Comparison of ENCODE assay signal across 23 cellular contexts in genomic region chr6:159149641-159150040, GRCh38. TPM values are rescaled to one million over a fixed set of nuclear protein-coding genes. Genes with fewer than 3 reads are reported as not detected.
"Had no signal": no experiment of that assay in that cellular context is flagged by ENCODE, and none has a peak within 500 bp of the region (broad histone marks: within the 10 kb centered on the region; RNA-seq: fewer than 3 reads in every experiment).

No MANE protein-coding gene starts in this region.

- H3K27me3 ChIP-seq: hepatocyte, neural progenitor cell, ovary, testis, tibial nerve had no signal

- H3K36me3 Mint-ChIP-seq: memory B cell; mesothelial cell of epicardium; natural killer cell treated with Interleukin-12 subunit alpha and Interleukin-12 subunit beta and Interleukin-15 and Interleukin-18, amount 100 ng/mL, for 72 hours; neural progenitor cell had no signal

- DNase-seq: cortex of kidney; effector memory CD4-positive, alpha-beta T cell; foreskin melanocyte; head of caudate nucleus; kidney; left cardiac atrium; left ventricle myocardium inferior; lower lobe of right lung; nucleus accumbens; ovary; right cardiac atrium; stimulated activated CD4-positive, alpha-beta T cell treated with anti-CD3 and anti-CD28 coated beads, Interleukin-2, amount 100 ng/mL, for 48 hours; testis had no signal

- ATAC-seq: esophagus mucosa; left cardiac atrium; lower lobe of right lung; natural killer cell treated with Interleukin-12 subunit alpha and Interleukin-12 subunit beta and Interleukin-15 and Interleukin-18, amount 100 ng/mL, for 72 hours; right cardiac atrium had no signal

- H3K4me1 Mint-ChIP-seq: mesothelial cell of epicardium, neural progenitor cell had no signal

- H3K9me3 Mint-ChIP-seq: memory B cell; mesothelial cell of epicardium; natural killer cell treated with Interleukin-12 subunit alpha and Interleukin-12 subunit beta and Interleukin-15 and Interleukin-18, amount 100 ng/mL, for 72 hours; neural progenitor cell had no signal

- H3K4me3 ChIP-seq: hepatocyte, left ventricle myocardium inferior, lower lobe of right lung, neural progenitor cell, ovary, smooth muscle cell, testis, tibial nerve had no signal

- H3K9me3 ChIP-seq: left ventricle myocardium inferior, lower lobe of right lung, ovary, testis, tibial nerve had no signal

- H3K27ac Mint-ChIP-seq: memory B cell; mesothelial cell of epicardium; natural killer cell treated with Interleukin-12 subunit alpha and Interleukin-12 subunit beta and Interleukin-15 and Interleukin-18, amount 100 ng/mL, for 72 hours; neural progenitor cell; stimulated activated naive CD8-positive, alpha-beta T cell treated with anti-CD3 and anti-CD28 coated beads, Interleukin-15, Interleukin-2, amounts not matched to agents 100 ng/mL and 50 ng/mL, for 24 hours had no signal

- H3K4me3 Mint-ChIP-seq: memory B cell; mesothelial cell of epicardium; natural killer cell treated with Interleukin-12 subunit alpha and Interleukin-12 subunit beta and Interleukin-15 and Interleukin-18, amount 100 ng/mL, for 72 hours; neural progenitor cell; stimulated activated naive CD8-positive, alpha-beta T cell treated with anti-CD3 and anti-CD28 coated beads, Interleukin-15, Interleukin-2, amounts not matched to agents 100 ng/mL and 50 ng/mL, for 24 hours had no signal

- H3K27ac ChIP-seq: hepatocyte, left ventricle myocardium inferior, lower lobe of right lung, neural progenitor cell, ovary, testis, tibial nerve had no signal

- H3K36me3 ChIP-seq: left ventricle myocardium inferior, lower lobe of right lung, neural progenitor cell, ovary, tibial nerve had no signal

RNA-seq across cellular contexts. Expression of gene FNDC1, which starts 19.6 kb away (rescaled TPM):
- total RNA-seq: myocyte; natural killer cell treated with Interleukin-12 subunit alpha and Interleukin-12 subunit beta and Interleukin-15 and Interleukin-18, amount 100 ng/mL, for 72 hours; smooth muscle cell had no signal
